In genomic region chr1:229664133-229664689, GRCh38 we compare ENCODE assay signal across 8 cellular contexts. TPM values are rescaled to one million over a fixed set of nuclear protein-coding genes. Genes with fewer than 3 reads are reported as not detected.
DNase-seq lines count a peak whose midpoint lies in the region; ATAC-seq, FAIRE-seq and TF ChIP-seq lines count a peak whose summit lies in the region.

No MANE protein-coding gene starts in this region.

- H3K4me1 ChIP-seq in Karpas-422 (ENCODE audit: low read length) (no peaks in the 10 kb centered on the region), keratinocyte (ENCODE audit: control insufficient read depth, extremely low read depth, insufficient read depth, low read length) (peaks cover 18% of the 10 kb centered on the region)

- H3K27ac Mint-ChIP-seq in activated T-helper 2 cell treated with anti-CD3 and anti-CD28 coated beads, Interferon-gamma antibody, Interleukin-2, Interleukin-4, amounts not matched to agents 10 μg/mL and 5 μg/mL and 100 μg/mL, durations not matched to agents 14 hours and 24 hours and 36 hours: no peak overlapping the region

- H3K36me3 Mint-ChIP-seq in activated T-helper 2 cell treated with anti-CD3 and anti-CD28 coated beads, Interferon-gamma antibody, Interleukin-2, Interleukin-4, amounts not matched to agents 10 μg/mL and 5 μg/mL and 100 μg/mL, durations not matched to agents 14 hours and 24 hours and 36 hours (ENCODE audit: low read depth): peaks cover 42% of the 10 kb centered on the region

- peak; percentile 63 for ATAC-seq in GM18498 (IDR thresholded peaks at IDR 0.05; ENCODE audit: unreplicated experiment)

- peaks cover 22% of the 10 kb centered on the region for H3K36me3 ChIP-seq in Karpas-422 (ENCODE audit: insufficient read depth, low read length)
- H3K36me3 ChIP-seq in keratinocyte (ENCODE audit: control insufficient read depth in 2 of 2, extremely low read depth in 1 of 2, insufficient read depth in 2 of 2, low read length in 2 of 2): peaks cover 0 to 19% of the 10 kb centered on the region in 2 experiments

- no peak overlapping the region for H2AFZ ChIP-seq in Karpas-422 (ENCODE audit: low read length)
- no peak overlapping the region for H2AFZ ChIP-seq in keratinocyte (ENCODE audit: control insufficient read depth, low read length)

- H3K9ac ChIP-seq in Karpas-422 (ENCODE audit: low read length) (no peak overlapping the region), keratinocyte (ENCODE audit: control insufficient read depth, extremely low read depth, insufficient read depth, low read length) (no peak overlapping the region)

- intact Hi-C loops in activated T-helper 2 cell treated with anti-CD3 and anti-CD28 coated beads, Interferon-gamma antibody, Interleukin-2, Interleukin-4, amounts not matched to agents 10 μg/mL and 5 μg/mL and 100 μg/mL, durations not matched to agents 14 hours and 24 hours and 36 hours (cut with micrococcal nuclease): loop anchor here (1.0 to 10.0 kb wide), 5 partner anchors 95 to 543 kb away; partner anchors contain the start of gene GALNT2

- H3K9me3 Mint-ChIP-seq in activated T-helper 2 cell treated with anti-CD3 and anti-CD28 coated beads, Interferon-gamma antibody, Interleukin-2, Interleukin-4, amounts not matched to agents 10 μg/mL and 5 μg/mL and 100 μg/mL, durations not matched to agents 14 hours and 24 hours and 36 hours: no peaks in the 10 kb centered on the region

- H3K4me3 ChIP-seq in Karpas-422 (ENCODE audit: low read length) (no peak overlapping the region), keratinocyte (ENCODE audit: control insufficient read depth in 2 of 3, extremely low read depth in 1 of 3, insufficient read depth in 2 of 3, low read depth in 1 of 3, low read length in 3 of 3) (no peak overlapping the region)

- H3K4me2 ChIP-seq in Karpas-422 (ENCODE audit: low read depth, low read length, poor library complexity, severe bottlenecking): no peak overlapping the region
- H3K4me2 ChIP-seq in keratinocyte (ENCODE audit: control insufficient read depth, extremely low read depth, insufficient read depth, low read depth, low read length): peak overlapping the region; percentile 79

- 0 out of 2 replicates have a peak, but pooled peaks cover 2% of the 10 kb centered on the region for H3K79me2 ChIP-seq in Karpas-422 (ENCODE audit: low read length)
- no peaks in the 10 kb centered on the region for H3K79me2 ChIP-seq in keratinocyte (ENCODE audit: control insufficient read depth, insufficient read depth, low read length)

- H3K27me3 Mint-ChIP-seq in activated T-helper 2 cell treated with anti-CD3 and anti-CD28 coated beads, Interferon-gamma antibody, Interleukin-2, Interleukin-4, amounts not matched to agents 10 μg/mL and 5 μg/mL and 100 μg/mL, durations not matched to agents 14 hours and 24 hours and 36 hours (ENCODE audit: low read depth): peaks cover 2% of the 10 kb centered on the region

- no peaks in the 10 kb centered on the region for H3K9me2 ChIP-seq in Karpas-422 (replicated peaks; ENCODE audit: insufficient read depth, low read length)

- peak; percentile 40 for DNase-seq in Karpas-422
- DNase-seq in activated T-cell treated with anti-CD3 and anti-CD28 coated beads, Interleukin-2, amount 50 U/mL, for 1 hour: peak; percentile 70
- DNase-seq in keratinocyte (ENCODE audit: low read depth, low spot score): peak; percentile 54
- peak; percentile 82 for DNase-seq in stimulated activated naive CD4-positive, alpha-beta T cell treated with Interleukin-2 at 50 U/mL for 16 hours (lab: John Stamatoyannopoulos, UW)
- DNase-seq in HuH-7.5 (ENCODE audit: low spot score): no peak
- no peak for DNase-seq in occipital lobe (lab: John Stamatoyannopoulos, UW)
- no peak for DNase-seq in activated T-helper 2 cell treated with anti-CD3 and anti-CD28 coated beads, Interferon-gamma antibody, Interleukin-2, Interleukin-4, amounts not matched to agents 10 μg/mL and 5 μg/mL and 100 μg/mL, durations not matched to agents 14 hours and 24 hours and 36 hours (ENCODE audit: low spot score)

- H4K20me1 ChIP-seq in Karpas-422 (ENCODE audit: insufficient read depth, low read depth, low read length) (no peaks in the 10 kb centered on the region), keratinocyte (ENCODE audit: control insufficient read depth, extremely low read depth, insufficient read depth, low read length) (peaks cover 2% of the 10 kb centered on the region)

- dilution Hi-C loops in keratinocyte (cut with MboI; ENCODE audit: extremely low pct_ligation_motif_present, low sequenced_read_pairs): no loop called here

- H3K9me3 ChIP-seq in Karpas-422 (ENCODE audit: low read length) (no peaks in the 10 kb centered on the region), keratinocyte (ENCODE audit: control insufficient read depth, low read depth, low read length) (no peaks in the 10 kb centered on the region)

- no peak overlapping the region for H3K4me3 Mint-ChIP-seq in activated T-helper 2 cell treated with anti-CD3 and anti-CD28 coated beads, Interferon-gamma antibody, Interleukin-2, Interleukin-4, amounts not matched to agents 10 μg/mL and 5 μg/mL and 100 μg/mL, durations not matched to agents 14 hours and 24 hours and 36 hours (ENCODE audit: low read depth)

- H3K9me1 ChIP-seq in keratinocyte (ENCODE audit: control insufficient read depth, extremely low read depth, insufficient read depth, low read length): no peaks in the 10 kb centered on the region

- peak; percentile 96 for FAIRE-seq in keratinocyte (lab: Jason Lieb, UNC)

- TF ChIP-seq CTCF in keratinocyte (optimal IDR thresholded peaks at IDR 0.05 in 1 of 3, IDR thresholded peaks at IDR 0.05 in 1 of 3, conservative IDR thresholded peaks at IDR 0.05 in 1 of 3; ENCODE audit: extremely low read depth in 1 of 3, insufficient read depth in 2 of 3, low read length in 3 of 3): no peak

- H3K4me1 Mint-ChIP-seq in activated T-helper 2 cell treated with anti-CD3 and anti-CD28 coated beads, Interferon-gamma antibody, Interleukin-2, Interleukin-4, amounts not matched to agents 10 μg/mL and 5 μg/mL and 100 μg/mL, durations not matched to agents 14 hours and 24 hours and 36 hours (ENCODE audit: low read depth): peaks cover 2% of the 10 kb centered on the region

- H3K27me3 ChIP-seq in Karpas-422 (ENCODE audit: low read length) (no peaks in the 10 kb centered on the region), keratinocyte (ENCODE audit: control insufficient read depth, extremely low read depth, insufficient read depth, low read length) (no peaks in the 10 kb centered on the region)

- no peak overlapping the region for H3K27ac ChIP-seq in Karpas-422 (ENCODE audit: low read length)
- peak overlapping the region; percentile 13 for H3K27ac ChIP-seq in keratinocyte (ENCODE audit: control insufficient read depth, insufficient read depth, low read length)

RNA-seq across cellular contexts. Expression of gene URB2, which starts 38.2 kb away (rescaled TPM):
- total RNA-seq in Karpas-422 (2014; rRNA removed; shearing (Covaris generic); ENCODE audit: low replicate concordance): 14.1 and 15.0 TPM in 2 replicates
- polyA plus RNA-seq in keratinocyte: 8.2 to 13.4 TPM (median 8.5 TPM) in 3 replicates
- 2.6 TPM for polyA plus RNA-seq in keratinocyte (2011; ENCODE audit: low read depth)
- polyA plus RNA-seq in keratinocyte (2011; cell fraction: cytosol; rRNA removed): 4.0 and 5.5 TPM in 2 replicates
- polyA plus RNA-seq in keratinocyte (2011; cell fraction: nucleus; rRNA removed): 16.7 and 18.0 TPM in 2 replicates
- 4.0 and 10.1 TPM in 2 replicates for polyA plus RNA-seq in keratinocyte (2012; ENCODE audit: low replicate concordance)
- polyA minus RNA-seq in keratinocyte: 24.2 to 26.1 TPM (median 24.9 TPM) in 3 replicates
- polyA minus RNA-seq in keratinocyte (2011; cell fraction: cytosol; rRNA and poly(A)+ RNA removed): 8.6 TPM
- polyA minus RNA-seq in keratinocyte (2011; cell fraction: nucleus; rRNA and poly(A)+ RNA removed): 29.2 and 36.1 TPM in 2 replicates
- 13.1 TPM for total RNA-seq in occipital lobe
- 25.8 and 27.0 TPM in 2 replicates for total RNA-seq in activated T-helper 2 cell treated with anti-CD3 and anti-CD28 coated beads, Interferon-gamma antibody, Interleukin-2, Interleukin-4, amounts not matched to agents 10 μg/mL and 5 μg/mL and 100 μg/mL, durations not matched to agents 14 hours and 24 hours and 36 hours

RNA-seq across cellular contexts. Expression of gene TAF5L, which starts 38.3 kb away (rescaled TPM):
- 30.7 and 32.6 TPM in 2 replicates for total RNA-seq in Karpas-422 (2014; rRNA removed; shearing (Covaris generic); ENCODE audit: low replicate concordance)
- 22.2 to 28.9 TPM (median 23.7 TPM) in 3 replicates for polyA plus RNA-seq in keratinocyte
- 4.6 TPM for polyA plus RNA-seq in keratinocyte (2011; ENCODE audit: low read depth)
- polyA plus RNA-seq in keratinocyte (2011; cell fraction: cytosol; rRNA removed): 17.1 and 22.5 TPM in 2 replicates
- 31.6 and 33.1 TPM in 2 replicates for polyA plus RNA-seq in keratinocyte (2011; cell fraction: nucleus; rRNA removed)
- polyA plus RNA-seq in keratinocyte (2012; ENCODE audit: low replicate concordance): 9.0 and 21.3 TPM in 2 replicates
- polyA minus RNA-seq in keratinocyte: 26.0 to 44.6 TPM (median 31.7 TPM) in 3 replicates
- polyA minus RNA-seq in keratinocyte (2011; cell fraction: cytosol; rRNA and poly(A)+ RNA removed): 15.7 TPM
- polyA minus RNA-seq in keratinocyte (2011; cell fraction: nucleus; rRNA and poly(A)+ RNA removed): 14.5 and 26.1 TPM in 2 replicates
- total RNA-seq in occipital lobe: 28.2 TPM
- total RNA-seq in activated T-helper 2 cell treated with anti-CD3 and anti-CD28 coated beads, Interferon-gamma antibody, Interleukin-2, Interleukin-4, amounts not matched to agents 10 μg/mL and 5 μg/mL and 100 μg/mL, durations not matched to agents 14 hours and 24 hours and 36 hours: 28.3 and 28.4 TPM in 2 replicates

Comparison
In these comparisons a context has a peak if more than half of its experiments do, and no peak if none do; other contexts are left out.
1. DNase-seq: peak in Karpas-422 (single experiment), activated T-cell treated with anti-CD3 and anti-CD28 coated beads, Interleukin-2, amount 50 U/mL, for 1 hour (single experiment), keratinocyte (single experiment) and stimulated activated naive CD4-positive, alpha-beta T cell treated with Interleukin-2 at 50 U/mL for 16 hours (single experiment); none in HuH-7.5 (single experiment), occipital lobe (single experiment) and activated T-helper 2 cell treated with anti-CD3 and anti-CD28 coated beads, Interferon-gamma antibody, Interleukin-2, Interleukin-4, amounts not matched to agents 10 μg/mL and 5 μg/mL and 100 μg/mL, durations not matched to agents 14 hours and 24 hours and 36 hours (single experiment).